Comparison of ENCODE assay signal across 25 cellular contexts in the genomic region with DNA sequence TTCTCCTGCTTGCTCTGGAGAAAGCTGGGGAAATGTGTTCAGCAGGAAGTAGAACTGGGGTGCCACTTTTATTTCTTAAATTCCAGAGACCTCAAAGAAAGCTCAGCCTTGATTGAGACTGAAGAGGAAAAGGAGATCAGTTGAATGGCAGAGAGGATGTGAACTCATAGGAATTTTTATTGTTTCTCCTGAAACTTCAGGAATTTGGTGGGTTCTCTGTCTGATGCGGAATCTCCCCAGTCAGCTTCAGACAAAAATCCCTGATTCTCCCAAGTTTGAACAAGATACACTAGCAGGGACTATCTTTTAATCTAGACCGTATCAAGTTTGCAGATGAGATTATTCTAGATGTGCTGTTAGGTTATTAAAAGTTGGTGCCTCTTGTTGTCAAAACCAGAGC. TPM values are rescaled to one million over a fixed set of nuclear protein-coding genes. Genes with fewer than 3 reads are reported as not detected.
DNase-seq lines count a peak whose midpoint lies in the region; ATAC-seq, FAIRE-seq and TF ChIP-seq lines count a peak whose summit lies in the region.
"Had no signal": no experiment of that assay in that cellular context is flagged by ENCODE, and none has a peak within 500 bp of the region (broad histone marks: within the 10 kb centered on the region; RNA-seq: fewer than 3 reads in every experiment).

No MANE protein-coding gene starts in this region.

- H3K9me3 Mint-ChIP-seq in endothelial cell (ENCODE audit: unreplicated experiment) (no peaks in the 10 kb centered on the region), T-cell (no peaks in the 10 kb centered on the region)
- H3K9me3 Mint-ChIP-seq: activated naive CD4-positive, alpha-beta T cell treated with anti-CD3 and anti-CD28 coated beads for 36 hours had no signal

- peak overlapping the region; percentile 72 for H3K27ac Mint-ChIP-seq in endothelial cell (ENCODE audit: unreplicated experiment)
- H3K27ac Mint-ChIP-seq in T-cell = no peak overlapping the region
- H3K27ac Mint-ChIP-seq: activated CD4-positive, alpha-beta T cell treated with anti-CD3 and anti-CD28 coated beads for 36 hours; activated naive CD4-positive, alpha-beta T cell treated with anti-CD3 and anti-CD28 coated beads for 36 hours; T-helper 17 cell had no signal

- no peak overlapping the region for H3K4me3 ChIP-seq in ACC112 (ENCODE audit: low read depth, low read length)
- H3K4me3 ChIP-seq in pancreas = no peak overlapping the region
- H3K4me3 ChIP-seq: BLaER1 treated with 17β-estradiol and CSF1 and Interleukin-3, amounts not matched to agents 10 nM and 100 nM; cardiac muscle cell; skin epidermis; upper lobe of right lung had no signal

- H3K27ac ChIP-seq in ACC112 (ENCODE audit: low read depth, low read length) = peak overlapping the region; percentile 68
- peak overlapping the region in 3 of 4 donors; percentile 17 to 92 (median 48) for H3K27ac ChIP-seq in pancreas
- H3K27ac ChIP-seq: BLaER1 treated with 17β-estradiol and CSF1 and Interleukin-3, amounts not matched to agents 10 nM and 100 nM; cardiac muscle cell; neutrophil had no signal

- WGBS in pancreas, 2 donors = 74 to 81% methylated on average over 2 of the region's 2 CpGs

- H3K4me1 Mint-ChIP-seq in endothelial cell (ENCODE audit: unreplicated experiment) = peaks cover 10% of the 10 kb centered on the region
- peaks cover 0 to 8% (median 1%) of the 10 kb centered on the region in 3 donors for H3K4me1 Mint-ChIP-seq in T-cell
- H3K4me1 Mint-ChIP-seq: activated CD4-positive, alpha-beta T cell treated with anti-CD3 and anti-CD28 coated beads for 36 hours; T-helper 17 cell had no signal

- intact Hi-C loops in pancreas (cut with DNase I) = no loop called here

- H3K27me3 ChIP-seq in ACC112 (ENCODE audit: insufficient read depth, low read length) = no peaks in the 10 kb centered on the region
- H3K27me3 ChIP-seq in pancreas = no peaks in the 10 kb centered on the region
- H3K27me3 ChIP-seq: BLaER1 treated with 17β-estradiol and CSF1 and Interleukin-3, amounts not matched to agents 10 nM and 100 nM; cardiac muscle cell; neutrophil; upper lobe of right lung had no signal

- H3K27me3 Mint-ChIP-seq in endothelial cell (ENCODE audit: unreplicated experiment) (peaks cover 2% of the 10 kb centered on the region), T-cell (peaks cover 14 to 18% of the 10 kb centered on the region in 2 donors)

- H3K79me2 ChIP-seq in ACC112 (ENCODE audit: control insufficient read depth, insufficient read depth, low read length, unreplicated experiment) = no peaks in the 10 kb centered on the region

- peak overlapping the region; percentile 37 for H2AFZ ChIP-seq in ACC112 (ENCODE audit: low read length, unreplicated experiment)

- H3K4me1 ChIP-seq in ACC112 (ENCODE audit: control insufficient read depth, insufficient read depth, low read length, unreplicated experiment) (peaks cover 22% of the 10 kb centered on the region), pancreas (peaks cover 43 to 45% (median 44%) of the 10 kb centered on the region in 3 donors)
- H3K4me1 ChIP-seq: BLaER1 treated with 17β-estradiol and CSF1 and Interleukin-3, amounts not matched to agents 10 nM and 100 nM had no signal

- no peak for ATAC-seq in pancreas
- ATAC-seq in T-cell (replicated peaks in 1 of 4) = no peak
- ATAC-seq: activated CD4-positive, alpha-beta T cell treated with anti-CD3 and anti-CD28 coated beads for 36 hours; T-helper 17 cell; upper lobe of right lung had no signal

- H3K36me3 Mint-ChIP-seq in endothelial cell (ENCODE audit: low read depth, unreplicated experiment) = no peaks in the 10 kb centered on the region
- H3K36me3 Mint-ChIP-seq in T-cell = no peaks in the 10 kb centered on the region

- H3K9me3 ChIP-seq in pancreas = no peaks in the 10 kb centered on the region
- H3K9me3 ChIP-seq: BLaER1 treated with 17β-estradiol and CSF1 and Interleukin-3, amounts not matched to agents 10 nM and 100 nM; neutrophil; upper lobe of right lung had no signal

- H3K4me3 Mint-ChIP-seq in endothelial cell (ENCODE audit: unreplicated experiment) (no peak overlapping the region), T-cell (no peak overlapping the region)
- H3K4me3 Mint-ChIP-seq: activated CD4-positive, alpha-beta T cell treated with anti-CD3 and anti-CD28 coated beads for 36 hours; activated naive CD4-positive, alpha-beta T cell treated with anti-CD3 and anti-CD28 coated beads for 36 hours; T-helper 17 cell had no signal

- H3K36me3 ChIP-seq in ACC112 (ENCODE audit: insufficient read depth, low read length) = no peaks in the 10 kb centered on the region
- H3K36me3 ChIP-seq in pancreas = peaks cover 0 to 27% (median 1%) of the 10 kb centered on the region in 3 donors
- H3K36me3 ChIP-seq: BLaER1 treated with 17β-estradiol and CSF1 and Interleukin-3, amounts not matched to agents 10 nM and 100 nM; cardiac muscle cell; neutrophil; upper lobe of right lung had no signal

- no peak for TF ChIP-seq CTCF in endothelial cell (IDR thresholded peaks at IDR 0.05; ENCODE audit: unreplicated experiment)
- no peak for TF ChIP-seq CTCF in pancreas (IDR thresholded peaks at IDR 0.05)

- no peak for FAIRE-seq in pancreas (lab: Jason Lieb, UNC)
- FAIRE-seq: endometrium had no signal

- CTCF ChIA-PET in T-cell (lab: Charles Lee) = no interaction called here

- POLR2A ChIA-PET in T-cell (lab: Charles Lee) = interaction anchor here in 1 of 2 donors (0.5 kb wide), 1 partner anchor 247 kb away, joined by 3 read pairs; no protein-coding TSS in a partner anchor

- peak; percentile 46 for DNase-seq in M059J (ENCODE audit: low read depth)
- no peak for DNase-seq in endothelial cell (ENCODE audit: low spot score)
- no peak for DNase-seq in pancreas
- no peak for DNase-seq in ecto neural progenitor cell (ENCODE audit: low spot score)
- no peak for DNase-seq in activated CD4-positive, alpha-beta T cell treated with anti-CD3 and anti-CD28 coated beads for 4 hours
- no peak for DNase-seq in T-cell
- DNase-seq in NCI-H510A treated with DMSO at 0.1 percent for 48 hours (lab: John Stamatoyannopoulos, UW) = no peak
- DNase-seq: activated CD4-positive, alpha-beta T cell treated with anti-CD3 and anti-CD28 coated beads for 36 hours; activated naive CD4-positive, alpha-beta T cell treated with anti-CD3 and anti-CD28 coated beads for 36 hours; activated T-cell treated with anti-CD3 and anti-CD28 coated beads, Interleukin-2, amount 50 U/mL, for 48 hours; cortex of kidney; islet precursor cell; NCI-H1436; NK-92 treated with Interleukin-12 subunit alpha and Interleukin-12 subunit beta, amount 100 ng/mL, for 24 hours; stimulated activated CD4-positive, alpha-beta T cell treated with anti-CD3 and anti-CD28 coated beads, Interleukin-2, amount 100 ng/mL, for 24 hours; T-helper 17 cell; upper lobe of right lung had no signal

RNA-seq across cellular contexts. Expression of gene EHF, which starts 23.0 kb away (rescaled TPM):
- 0.25 and 0.81 TPM in 2 replicates for total RNA-seq in M059J (2014; rRNA removed; shearing (Covaris generic))
- total RNA-seq in endothelial cell (ENCODE audit: unreplicated experiment) (not detected), pancreas (10 to 100 TPM; 22.4 to 58.2 (median 33.5) TPM), T-cell (under 1 TPM in 3 of 5 donors, not detected in 2; 0.30 to 0.47 (median 0.43) TPM)
- polyA plus RNA-seq in pancreas = 10 to 100 TPM in 1 of 2 donors, 1 to 10 TPM in 1; 7.7 to 14.1 TPM
- total RNA-seq: activated naive CD4-positive, alpha-beta T cell treated with anti-CD3 and anti-CD28 coated beads for 36 hours; cardiac muscle cell; G401; lung microvascular endothelial cell had no signal
- polyA plus RNA-seq: cardiac muscle cell had no signal

Comparison
In these comparisons a context has a peak if more than half of its experiments do, and no peak if none do; other contexts are left out.
1. RNA of gene EHF, which starts 23.0 kb away (total RNA-seq): 22.4 to 58.2 TPM in pancreas; 0.25 to 0.81 TPM in M059J, 0.30 to 0.47 TPM in T-cell and not detected in endothelial cell (single experiment); every median in the first group is over 10 times any median in the second.